20 cellular contexts compared by ENCODE assay signal in genomic region chr4:10577495-10577894, GRCh38.
"Had no signal": no experiment of that assay in that cellular context is flagged by ENCODE, and none has a peak within 500 bp of the region (broad histone marks: within the 10 kb centered on the region; RNA-seq: fewer than 3 reads in every experiment).

No MANE protein-coding gene starts in this region.

- H3K4me1 ChIP-seq: lower lobe of right lung, psoas muscle, stomach had no signal

- H3K9me3 Mint-ChIP-seq: naive B cell, type B pancreatic cell had no signal

- H3K9me3 ChIP-seq: lower lobe of right lung, neutrophil, psoas muscle, stomach had no signal

- DNase-seq: effector CD4-positive, alpha-beta T cell; endodermal cell; erythroblast; foreskin melanocyte; hippocampal formation; islet precursor cell; lower lobe of right lung; mesenchymal stem cell; psoas muscle; retina; small intestine; stimulated activated CD4-positive, alpha-beta T cell treated with anti-CD3 and anti-CD28 coated beads, Interleukin-12 subunit alpha, Interleukin-12 subunit beta, amount 100 ng/mL, for 4 hours; stimulated activated naive CD4-positive, alpha-beta T cell; stomach; substantia nigra had no signal

- H3K27me3 Mint-ChIP-seq: type B pancreatic cell had no signal

- H3K36me3 ChIP-seq: lower lobe of right lung, neutrophil, stomach had no signal

- ATAC-seq: left lobe of liver, lower lobe of right lung, psoas muscle had no signal

- H3K27me3 ChIP-seq: neutrophil, stomach had no signal

- H3K27ac ChIP-seq: coronary artery, lower lobe of right lung, neutrophil, psoas muscle, stomach had no signal

- H3K4me3 ChIP-seq: coronary artery, lower lobe of right lung, psoas muscle, stomach had no signal

- H3K36me3 Mint-ChIP-seq: naive B cell, type B pancreatic cell had no signal

- H3K27ac Mint-ChIP-seq: endodermal cell, type B pancreatic cell had no signal

- H3K4me3 Mint-ChIP-seq: endodermal cell, type B pancreatic cell had no signal
